Comparison of ENCODE assay signal across 13 cellular contexts in the genomic region with DNA sequence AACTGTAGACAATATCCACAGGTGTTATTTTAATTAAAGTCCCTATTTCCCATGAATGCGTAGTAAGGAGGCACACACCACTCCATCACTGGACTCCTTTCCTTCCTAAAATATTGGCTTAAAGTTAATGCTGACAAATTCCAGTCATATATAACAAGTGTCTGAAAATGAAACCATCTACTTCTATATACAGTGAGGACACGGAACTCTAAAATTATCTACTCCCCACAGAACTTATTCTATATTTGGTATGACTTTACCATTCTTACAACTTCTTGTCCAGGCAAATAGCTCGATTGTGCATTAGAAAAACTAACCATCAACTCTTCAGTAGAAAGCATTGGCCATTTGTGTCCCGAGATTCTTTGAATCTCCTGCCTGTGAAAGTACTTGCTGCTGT.
DNase-seq lines count a peak whose midpoint lies in the region; ATAC-seq and TF ChIP-seq lines count a peak whose summit lies in the region.
"Had no signal": no experiment of that assay in that cellular context is flagged by ENCODE, and none has a peak within 500 bp of the region (broad histone marks: within the 10 kb centered on the region; RNA-seq: fewer than 3 reads in every experiment).

No MANE protein-coding gene starts in this region.

- H3K4me3 ChIP-seq in mesendoderm (ENCODE audit: low read length) (no peak overlapping the region), neural progenitor cell (no peak overlapping the region), A673 (ENCODE audit: low read depth, low read length, poor library complexity, severe bottlenecking) (no peak overlapping the region)
- H3K4me3 ChIP-seq: SK-N-MC, tibial artery had no signal

- no CpG with 5 or more reads among the region's 4 CpGs for WGBS in mesendoderm (ENCODE audit: extremely low coverage, insufficient coverage, low lambda C conversion rate)

- intact Hi-C loops in A673 (cut with micrococcal nuclease; ENCODE audit: unreplicated experiment), result no loop called here

- H3K4me2 ChIP-seq in mesendoderm (ENCODE audit: low read length) (no peak overlapping the region), neural progenitor cell (no peak overlapping the region)

- H3K4me3 Mint-ChIP-seq in HFFc6, result peak overlapping the region; percentile 37; the same call in 1 of the 2 replicates
- H3K4me3 Mint-ChIP-seq in neural progenitor cell, result no peak overlapping the region

- H2AK5ac ChIP-seq in mesendoderm (ENCODE audit: low read length), result no peak overlapping the region

- no peaks in the 10 kb centered on the region for H3K27me3 ChIP-seq in mesendoderm (ENCODE audit: insufficient read depth, low read length, poor library complexity)
- no peaks in the 10 kb centered on the region for H3K27me3 ChIP-seq in neural progenitor cell
- H3K27me3 ChIP-seq in A673 (replicated peaks; ENCODE audit: insufficient read depth, low read depth, low read length, poor library complexity), result no peaks in the 10 kb centered on the region
- H3K27me3 ChIP-seq: tibial artery had no signal

- peak; percentile 61 for ATAC-seq in GM19023 (IDR thresholded peaks at IDR 0.05; ENCODE audit: unreplicated experiment)
- peak; percentile 62 for ATAC-seq in HG03342 (IDR thresholded peaks at IDR 0.05; ENCODE audit: unreplicated experiment)
- ATAC-seq: activated naive CD4-positive, alpha-beta T cell treated with anti-CD3 and anti-CD28 coated beads, Interleukin-2, amount 50 U/mL, for 72 hours had no signal

- TF ChIP-seq CTCF in HFFc6 (IDR thresholded peaks at IDR 0.05), result no peak
- TF ChIP-seq CTCF in neural progenitor cell (IDR thresholded peaks at IDR 0.05), result no peak
- no peak for TF ChIP-seq CTCF in A673 (conservative IDR thresholded peaks at IDR 0.05; ENCODE audit: low read depth, low read length)

- H3K36me3 ChIP-seq in mesendoderm (ENCODE audit: control insufficient read depth, insufficient read depth, low read length), result no peaks in the 10 kb centered on the region
- H3K36me3 ChIP-seq in neural progenitor cell, result no peaks in the 10 kb centered on the region
- H3K36me3 ChIP-seq in A673 (ENCODE audit: insufficient read depth, low read length, poor library complexity, severe bottlenecking), result no peaks in the 10 kb centered on the region
- H3K36me3 ChIP-seq: tibial artery had no signal

- DNase-seq in HFFc6 (no peak), medulla oblongata (ENCODE audit: extremely low spot score) (peak; percentile 11), mesendoderm (no peak), neural progenitor cell (ENCODE audit: low spot score) (no peak), A673 (ENCODE audit: low spot score) (no peak)
- DNase-seq: NCI-H187; NK-92 treated with Interleukin-12 subunit alpha and Interleukin-12 subunit beta, amount 100 ng/mL, for 24 hours; posterior cingulate gyrus; tibial artery had no signal

- no peaks in the 10 kb centered on the region for H3K79me1 ChIP-seq in mesendoderm (ENCODE audit: low read length)

- H2BK5ac ChIP-seq in mesendoderm (ENCODE audit: low read length), result no peak overlapping the region

- no peak overlapping the region for H3K56ac ChIP-seq in mesendoderm (ENCODE audit: low read length)

- H3K27me3 Mint-ChIP-seq in HFFc6 (ENCODE audit: insufficient read depth) (no peaks in the 10 kb centered on the region; the same call in 1 of the 2 replicates), neural progenitor cell (ENCODE audit: insufficient read depth, low read depth) (no peaks in the 10 kb centered on the region)

- no peak overlapping the region for H2AFZ ChIP-seq in neural progenitor cell (replicated peaks)

- CTCF ChIA-PET in A673 (lab: Charles Lee), result no interaction called here

- H3K79me2 ChIP-seq in mesendoderm (ENCODE audit: control insufficient read depth, insufficient read depth, low read length), result no peaks in the 10 kb centered on the region
- H3K79me2 ChIP-seq in neural progenitor cell (ENCODE audit: low read depth), result no peaks in the 10 kb centered on the region

- H3K36me3 Mint-ChIP-seq in HFFc6 (ENCODE audit: low read depth), result no peaks in the 10 kb centered on the region
- H3K36me3 Mint-ChIP-seq in neural progenitor cell, result no peaks in the 10 kb centered on the region
- H3K36me3 Mint-ChIP-seq: activated naive CD4-positive, alpha-beta T cell treated with anti-CD3 and anti-CD28 coated beads, Interleukin-2, amount 50 U/mL, for 72 hours had no signal

- H3K9me3 ChIP-seq in neural progenitor cell (ENCODE audit: low read depth) (no peaks in the 10 kb centered on the region), A673 (ENCODE audit: low read depth, low read length, poor library complexity, severe bottlenecking) (no peaks in the 10 kb centered on the region)
- H3K9me3 ChIP-seq: tibial artery had no signal

- H3K23ac ChIP-seq in mesendoderm (ENCODE audit: low read length), result no peak overlapping the region

- H2BK15ac ChIP-seq in mesendoderm (replicated peaks; ENCODE audit: low read depth), result no peak overlapping the region

- H3K4me1 Mint-ChIP-seq in HFFc6 (ENCODE audit: low read depth) (no peaks in the 10 kb centered on the region; the same call in 1 of the 2 replicates), neural progenitor cell (no peaks in the 10 kb centered on the region)

- H3K27ac Mint-ChIP-seq in HFFc6, result no peak overlapping the region
- H3K27ac Mint-ChIP-seq in neural progenitor cell, result no peak overlapping the region
- H3K27ac Mint-ChIP-seq: activated naive CD4-positive, alpha-beta T cell treated with anti-CD3 and anti-CD28 coated beads, Interleukin-2, amount 50 U/mL, for 72 hours had no signal

- no peak overlapping the region for H3K27ac ChIP-seq in mesendoderm (ENCODE audit: low read depth, low read length)
- H3K27ac ChIP-seq in neural progenitor cell, result no peak overlapping the region
- no peak overlapping the region for H3K27ac ChIP-seq in A673 (ENCODE audit: low read depth, low read length, poor library complexity, severe bottlenecking)
- H3K27ac ChIP-seq: SK-N-MC, tibial artery had no signal

- no peak overlapping the region for H4K8ac ChIP-seq in mesendoderm (ENCODE audit: low read depth, low read length)

- no peak overlapping the region for H4K5ac ChIP-seq in mesendoderm (ENCODE audit: low read length)

- no peak overlapping the region for H2BK120ac ChIP-seq in mesendoderm (ENCODE audit: low read depth, low read length)

- POLR2A ChIA-PET in A673 (lab: Charles Lee; ENCODE audit: low non-redundant PET), result no interaction called here

- H3K4ac ChIP-seq in mesendoderm (ENCODE audit: low read depth, low read length), result no peak overlapping the region

- no peaks in the 10 kb centered on the region for H4K20me1 ChIP-seq in neural progenitor cell (ENCODE audit: low read depth)

- H3K18ac ChIP-seq in mesendoderm (ENCODE audit: low read length), result no peak overlapping the region

- no TSS peak for BruUV-seq in A673 (replicated peaks; lab: Mats Ljungman, UMichigan)

- no peak overlapping the region for H3K9ac ChIP-seq in mesendoderm (ENCODE audit: low read length)
- H3K9ac ChIP-seq in neural progenitor cell, result no peak overlapping the region

- no peaks in the 10 kb centered on the region for H3F3A ChIP-seq in neural progenitor cell (ENCODE audit: low read depth)

- H3K4me1 ChIP-seq in mesendoderm (ENCODE audit: control insufficient read depth, low read depth, low read length) (no peaks in the 10 kb centered on the region), neural progenitor cell (no peaks in the 10 kb centered on the region), A673 (ENCODE audit: insufficient read depth, low read length, poor library complexity, severe bottlenecking) (no peaks in the 10 kb centered on the region)
- H3K4me1 ChIP-seq: tibial artery had no signal

- no peaks in the 10 kb centered on the region; the same call in 1 of the 2 replicates for H3K9me3 Mint-ChIP-seq in HFFc6
- H3K9me3 Mint-ChIP-seq in neural progenitor cell, result no peaks in the 10 kb centered on the region
- H3K9me3 Mint-ChIP-seq: activated naive CD4-positive, alpha-beta T cell treated with anti-CD3 and anti-CD28 coated beads, Interleukin-2, amount 50 U/mL, for 72 hours had no signal
